Comparison of ENCODE assay signal across 1 cellular context in the genomic region with DNA sequence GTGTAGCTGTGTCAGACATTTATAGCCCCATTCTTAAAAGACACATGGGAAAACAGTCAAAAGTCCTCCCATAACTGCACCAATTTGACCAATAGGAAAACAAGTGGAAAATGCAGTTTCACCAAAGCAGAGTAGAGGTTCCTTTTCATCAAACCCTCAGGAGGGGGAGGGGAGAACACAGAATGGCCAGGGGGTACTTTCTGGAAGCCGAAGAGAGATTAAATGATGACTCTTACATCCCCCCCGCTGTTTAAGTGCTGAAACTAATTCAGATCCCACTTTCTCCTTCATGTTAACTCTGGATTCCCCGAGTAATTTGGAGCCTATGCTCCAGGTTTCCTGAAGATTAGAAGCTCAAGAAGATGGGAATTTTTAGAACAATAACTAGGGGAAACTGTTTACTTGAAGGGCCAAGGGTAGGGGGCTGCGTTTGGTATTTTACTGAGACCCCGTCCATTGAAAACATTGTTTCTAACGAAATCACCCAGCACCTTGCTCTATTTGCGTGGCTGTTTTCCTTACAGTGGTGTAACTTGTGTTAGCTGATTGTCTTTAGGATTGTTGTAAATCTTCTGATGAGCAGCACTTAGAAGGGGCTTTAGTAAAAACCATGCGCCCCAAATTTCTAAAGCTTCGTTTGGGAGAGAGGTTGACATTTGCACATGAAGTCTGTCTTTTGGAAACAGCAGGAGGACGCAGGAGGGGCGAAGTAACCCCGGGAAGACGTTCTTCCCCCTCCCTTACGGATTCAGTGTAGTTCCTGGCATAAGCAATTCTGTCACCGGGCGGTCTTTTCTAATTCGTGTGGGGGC.
TF ChIP-seq lines count a peak whose summit lies in the region.

No MANE protein-coding gene starts in this region.

TF ChIP-seq in HEK293, 187 proteins besides CTCF, POLR2A, EP300 and RAD21 (continued from another document):
- TF ChIP-seq OSR2 (tag by site-specific recombination; IDR thresholded peaks at IDR 0.05) (peak; percentile 58; the same call in 1 of the 2 replicates), ZBTB1 (tag by site-specific recombination; IDR thresholded peaks at IDR 0.05) (no peak), ZNF16 (tag by site-specific recombination; IDR thresholded peaks at IDR 0.05; ENCODE audit: low read depth) (no peak), ZSCAN16 (tag by site-specific recombination; IDR thresholded peaks at IDR 0.05) (no peak), ZNF146 (tag by site-specific recombination; IDR thresholded peaks at IDR 0.05) (no peak), ZNF391 (tag by site-specific recombination; IDR thresholded peaks at IDR 0.05; ENCODE audit: borderline replicate concordance, low read depth) (no peak), ZNF214 (tag by site-specific recombination; IDR thresholded peaks at IDR 0.05; ENCODE audit: borderline replicate concordance) (no peak), ZNF266 (tag by site-specific recombination; IDR thresholded peaks at IDR 0.05; ENCODE audit: low read depth) (no peak), ZNF155 (tag by site-specific recombination; IDR thresholded peaks at IDR 0.05) (no peak), ZNF621 (tag by site-specific recombination; IDR thresholded peaks at IDR 0.05) (no peak)
- TF ChIP-seq, protein P1, sequence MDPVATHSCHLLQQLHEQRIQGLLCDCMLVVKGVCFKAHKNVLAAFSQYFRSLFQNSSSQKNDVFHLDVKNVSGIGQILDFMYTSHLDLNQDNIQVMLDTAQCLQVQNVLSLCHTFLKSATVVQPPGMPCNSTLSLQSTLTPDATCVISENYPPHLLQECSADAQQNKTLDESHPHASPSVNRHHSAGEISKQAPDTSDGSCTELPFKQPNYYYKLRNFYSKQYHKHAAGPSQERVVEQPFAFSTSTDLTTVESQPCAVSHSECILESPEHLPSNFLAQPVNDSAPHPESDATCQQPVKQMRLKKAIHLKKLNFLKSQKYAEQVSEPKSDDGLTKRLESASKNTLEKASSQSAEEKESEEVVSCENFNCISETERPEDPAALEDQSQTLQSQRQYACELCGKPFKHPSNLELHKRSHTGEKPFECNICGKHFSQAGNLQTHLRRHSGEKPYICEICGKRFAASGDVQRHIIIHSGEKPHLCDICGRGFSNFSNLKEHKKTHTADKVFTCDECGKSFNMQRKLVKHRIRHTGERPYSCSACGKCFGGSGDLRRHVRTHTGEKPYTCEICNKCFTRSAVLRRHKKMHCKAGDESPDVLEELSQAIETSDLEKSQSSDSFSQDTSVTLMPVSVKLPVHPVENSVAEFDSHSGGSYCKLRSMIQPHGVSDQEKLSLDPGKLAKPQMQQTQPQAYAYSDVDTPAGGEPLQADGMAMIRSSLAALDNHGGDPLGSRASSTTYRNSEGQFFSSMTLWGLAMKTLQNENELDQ (tag by site-specific recombination; IDR thresholded peaks at IDR 0.05; ENCODE audit: low read depth): no peak
TF ChIP-seq in HEK293: peak in this region for 24.
